In genomic region chr10:101233863-101234262, GRCh38 we compare ENCODE assay signal across 35 cellular contexts. TPM values are rescaled to one million over a fixed set of nuclear protein-coding genes. Genes with fewer than 3 reads are reported as not detected.
"Had no signal": no experiment of that assay in that cellular context is flagged by ENCODE, and none has a peak within 500 bp of the region (broad histone marks: within the 10 kb centered on the region; RNA-seq: fewer than 3 reads in every experiment).

No MANE protein-coding gene starts in this region.

- ATAC-seq: activated CD4-positive, alpha-beta T cell treated with anti-CD3 and anti-CD28 coated beads for 36 hours; activated CD8-positive, alpha-beta memory T cell treated with anti-CD3 and anti-CD28 coated beads, Interleukin-2, amount 10 ng/mL, durations not matched to agents 7 days and 5 days; activated CD8-positive, alpha-beta T cell treated with anti-CD3 and anti-CD28 coated beads, Interleukin-2, amount 10 ng/mL, durations not matched to agents 7 days and 5 days; activated naive CD4-positive, alpha-beta T cell treated with anti-CD3 and anti-CD28 coated beads, Interleukin-2, amount 50 U/mL, for 72 hours; gastroesophageal sphincter; heart right ventricle had no signal

- H3K36me3 ChIP-seq: brain microvascular endothelial cell, esophagus squamous epithelium, gastroesophageal sphincter, heart right ventricle had no signal

- FAIRE-seq: astrocyte had no signal

- H3K9me3 ChIP-seq: heart right ventricle had no signal

- H3K27ac ChIP-seq: brain microvascular endothelial cell, coronary artery, dorsolateral prefrontal cortex, esophagus squamous epithelium, gastroesophageal sphincter, heart right ventricle had no signal

- H3K4me3 ChIP-seq: coronary artery, dorsolateral prefrontal cortex, esophagus squamous epithelium, gastroesophageal sphincter, heart right ventricle had no signal

- DNase-seq: activated CD4-positive, alpha-beta memory T cell treated with anti-CD3 and anti-CD28 coated beads for 36 hours; activated CD4-positive, alpha-beta T cell treated with anti-CD3 and anti-CD28 coated beads for 36 hours; activated CD4-positive, alpha-beta T cell treated with anti-CD3 and anti-CD28 coated beads, Interleukin-2, amount 10 ng/mL, durations not matched to agents 24 days and 14 days; activated CD4-positive, CD25-positive, alpha-beta regulatory T cell; activated CD4-positive, CD25-positive, alpha-beta regulatory T cell treated with anti-CD3 and anti-CD28 coated beads, Interleukin-2, amount 50 U/mL, for 72 hours; activated CD8-positive, alpha-beta memory T cell treated with anti-CD3 and anti-CD28 coated beads, Interleukin-2, amount 10 ng/mL, durations not matched to agents 7 days and 5 days; activated CD8-positive, alpha-beta memory T cell treated with anti-CD3 and anti-CD28 coated beads, Interleukin-2, amount 50 U/mL, for 4 hours; activated CD8-positive, alpha-beta T cell treated with anti-CD3 and anti-CD28 coated beads, Interleukin-2, amount 10 ng/mL, durations not matched to agents 7 days and 5 days; activated effector memory CD4-positive, alpha-beta T cell treated with anti-CD3 and anti-CD28 coated beads, Interleukin-2, amount 50 U/mL, for 16 hours; activated naive CD4-positive, alpha-beta T cell treated with anti-CD3 and anti-CD28 coated beads for 36 hours; activated naive CD8-positive, alpha-beta T cell treated with anti-CD3 and anti-CD28 coated beads, Interleukin-2, amount 10 ng/mL, durations not matched to agents 7 days and 5 days; activated T-cell treated with anti-CD3 and anti-CD28 coated beads, Interleukin-2, amount 50 U/mL, for 1 hour; activated T-cell treated with anti-CD3 and anti-CD28 coated beads, Interleukin-2, amount 50 U/mL, for 48 hours; anterior cingulate cortex; brain microvascular endothelial cell; dorsolateral prefrontal cortex; effector memory CD4-positive, alpha-beta T cell; endodermal cell; erythroblast; esophagus squamous epithelium; foreskin melanocyte; heart right ventricle; T-helper 2 cell had no signal

RNA-seq across cellular contexts. Expression of gene LBX1, which starts 4.6 kb away (rescaled TPM):
- total RNA-seq: activated CD4-positive, alpha-beta memory T cell treated with anti-CD3 and anti-CD28 coated beads for 36 hours; activated CD4-positive, alpha-beta T cell treated with anti-CD3 and anti-CD28 coated beads for 36 hours; activated CD4-positive, alpha-beta T cell treated with anti-CD3 and anti-CD28 coated beads, Interleukin-2, amount 10 ng/mL, durations not matched to agents 24 days and 14 days; activated CD8-positive, alpha-beta memory T cell treated with anti-CD3 and anti-CD28 coated beads for 36 hours; activated CD8-positive, alpha-beta memory T cell treated with anti-CD3 and anti-CD28 coated beads, Interleukin-2, amount 10 ng/mL, durations not matched to agents 7 days and 5 days; activated CD8-positive, alpha-beta T cell treated with anti-CD3 and anti-CD28 coated beads, Interleukin-2, amount 10 ng/mL, durations not matched to agents 7 days and 5 days; activated naive CD4-positive, alpha-beta T cell treated with anti-CD3 and anti-CD28 coated beads for 36 hours; activated naive CD4-positive, alpha-beta T cell treated with anti-CD3 and anti-CD28 coated beads, Interleukin-2, amount 50 U/mL, for 72 hours; activated naive CD8-positive, alpha-beta T cell treated with anti-CD3 and anti-CD28 coated beads, Interleukin-2, amount 10 ng/mL, durations not matched to agents 7 days and 5 days; activated T-helper 1 cell treated with anti-CD3 and anti-CD28 coated beads, Interleukin-12 subunit alpha, Interleukin-12 subunit beta, Interleukin-2, Interleukin-4 antibody, amounts not matched to agents 30 ng/mL and 10 ng/mL and 1 ng/mL, durations not matched to agents 14 hours and 24 hours and 36 hours; activated T-helper 2 cell treated with anti-CD3 and anti-CD28 coated beads, Interferon-gamma antibody, Interleukin-2, Interleukin-4, amounts not matched to agents 10 μg/mL and 5 μg/mL and 100 μg/mL, durations not matched to agents 14 hours and 24 hours and 36 hours; astrocyte; bronchial epithelial cell; endodermal cell; esophagus squamous epithelium; fibroblast of villous mesenchyme; gastroesophageal sphincter; glomerular endothelial cell; heart right ventricle; T-helper 1 cell treated with Interleukin-12 subunit alpha and Interleukin-12 subunit beta and Interleukin-4 antibody, amounts not matched to agents 30 ng/mL and 1 ng/mL, for 36 hours had no signal
- polyA plus RNA-seq: fibroblast of lung, heart right ventricle had no signal
